Comparison of ENCODE assay signal across 8 cellular contexts in genomic region chr22:26679003-26679629, GRCh38. TPM values are rescaled to one million over a fixed set of nuclear protein-coding genes. Genes with fewer than 3 reads are reported as not detected.
DNase-seq lines count a peak whose midpoint lies in the region; ATAC-seq, FAIRE-seq and TF ChIP-seq lines count a peak whose summit lies in the region.

No MANE protein-coding gene starts in this region.

- DNase-seq in DMS114 treated with DMSO at 0.1 percent for 48 hours (lab: John Stamatoyannopoulos, UW; ENCODE audit: unreplicated experiment) = peak; percentile 62
- DNase-seq in HTR-8/SVneo (ENCODE audit: insufficient read length, low spot score) = peak; percentile 59
- peak; percentile 74 for DNase-seq in RKO (ENCODE audit: low spot score)
- DNase-seq in activated T-helper 1 cell treated with Interleukin-2 at 50 U/mL for 16 hours (ENCODE audit: low read depth) = peak; percentile 48
- DNase-seq in fibroblast of peridontal ligament (ENCODE audit: extremely low read depth) = peak; percentile 83
- peak; percentile 84 for DNase-seq in neural progenitor cell (ENCODE audit: low spot score)
- DNase-seq in tibial nerve (ENCODE audit: low spot score in 2 of 2) = peak; percentile 51 to 79

- H3K4me1 ChIP-seq in neural progenitor cell = peaks cover 24% of the 10 kb centered on the region
- H3K4me1 ChIP-seq in tibial nerve = peaks cover 0 to 35% (median 12%) of the 10 kb centered on the region in 4 donors

- H3K27ac ChIP-seq in neural progenitor cell = no peak overlapping the region
- no peak overlapping the region for H3K27ac ChIP-seq in tibial nerve

- peaks cover 59% of the 10 kb centered on the region for H3K4me1 Mint-ChIP-seq in neural progenitor cell

- no peak overlapping the region for H2AFZ ChIP-seq in neural progenitor cell (replicated peaks)

- H3K9ac ChIP-seq in neural progenitor cell = no peak overlapping the region

- no peak for TF ChIP-seq EP300 in tibial nerve (IDR thresholded peaks at IDR 0.05)

- TF ChIP-seq POLR2A in tibial nerve (IDR thresholded peaks at IDR 0.05) = no peak

- H3K9me3 ChIP-seq in neural progenitor cell (ENCODE audit: low read depth) (no peaks in the 10 kb centered on the region), tibial nerve (peaks cover 0 to 4% (median 0%) of the 10 kb centered on the region in 4 donors)

- H3K36me3 Mint-ChIP-seq in neural progenitor cell = peaks cover 21% of the 10 kb centered on the region

- peaks cover 42% of the 10 kb centered on the region for H3F3A ChIP-seq in neural progenitor cell (ENCODE audit: low read depth)

- no peaks in the 10 kb centered on the region for H3K79me2 ChIP-seq in neural progenitor cell (ENCODE audit: low read depth)

- H3K4me2 ChIP-seq in neural progenitor cell = no peak overlapping the region

- TF ChIP-seq CTCF in neural progenitor cell (IDR thresholded peaks at IDR 0.05) (peak; percentile 92), tibial nerve (IDR thresholded peaks at IDR 0.05) (peak; percentile 71 to 87 (median 84))

- no peak overlapping the region for H3K27ac Mint-ChIP-seq in neural progenitor cell

- H3K4me3 ChIP-seq in neural progenitor cell (no peak overlapping the region), tibial nerve (no peak overlapping the region)

- FAIRE-seq in HTR-8/SVneo (lab: Jason Lieb, UNC) = no peak

- peaks cover 3% of the 10 kb centered on the region for H4K20me1 ChIP-seq in neural progenitor cell (ENCODE audit: low read depth)

- H3K9me3 Mint-ChIP-seq in neural progenitor cell = peaks cover 2% of the 10 kb centered on the region

- 44 to 45% methylated on average over 9 of the region's 9 CpGs for WGBS in tibial nerve, 2 donors

- H3K27me3 Mint-ChIP-seq in neural progenitor cell (ENCODE audit: insufficient read depth, low read depth) = peaks cover 10% of the 10 kb centered on the region

- H3K36me3 ChIP-seq in neural progenitor cell (no peaks in the 10 kb centered on the region), tibial nerve (peaks cover 0 to 20% (median 6%) of the 10 kb centered on the region in 3 donors)

- no peak for ATAC-seq in GM21825 (IDR thresholded peaks at IDR 0.05; ENCODE audit: unreplicated experiment)

- no peak overlapping the region for H3K4me3 Mint-ChIP-seq in neural progenitor cell

- H3K27me3 ChIP-seq in neural progenitor cell = no peaks in the 10 kb centered on the region
- H3K27me3 ChIP-seq in tibial nerve = no peaks in the 10 kb centered on the region

RNA-seq across cellular contexts. Expression of gene MIAT, which starts 21.7 kb away (rescaled TPM):
- total RNA-seq in neural progenitor cell (ENCODE audit: low replicate concordance) (262 and 277 TPM in 2 replicates), tibial nerve (1 to 10 TPM in 1 of 4 donors, under 1 TPM in 3; 0.42 to 1.5 (median 0.62) TPM)

RNA-seq across cellular contexts. Expression of gene CRYBA4, which starts 57.4 kb away (rescaled TPM):
- 1.1 and 1.6 TPM in 2 replicates for total RNA-seq in neural progenitor cell (ENCODE audit: low replicate concordance)
- total RNA-seq in tibial nerve = not detected

Comparison
In these comparisons a context has a peak if more than half of its experiments do, and no peak if none do; other contexts are left out.
1. RNA of gene MIAT, which starts 21.7 kb away (total RNA-seq): 262 to 277 TPM in neural progenitor cell; 0.42 to 1.5 TPM in tibial nerve; every median in the first group is over 100 times any median in the second.
2. Peak in every context shown above with its lines, with median percentiles within 50 percentile points of each other: DNase-seq.